In genomic region chr1:30485072-30485471, GRCh38 we compare ENCODE assay signal across 31 cellular contexts.
"Had no signal": no experiment of that assay in that cellular context is flagged by ENCODE, and none has a peak within 500 bp of the region (broad histone marks: within the 10 kb centered on the region; RNA-seq: fewer than 3 reads in every experiment).

No MANE protein-coding gene starts in this region.

- H3K4me3 Mint-ChIP-seq: activated CD4-positive, alpha-beta memory T cell treated with anti-CD3 and anti-CD28 coated beads, Interleukin-2, amount 10 ng/mL, durations not matched to agents 7 days and 5 days; activated CD4-positive, alpha-beta T cell treated with anti-CD3 and anti-CD28 coated beads, Interleukin-2, amount 10 ng/mL, durations not matched to agents 7 days and 5 days; activated naive CD8-positive, alpha-beta T cell; activated T-cell treated with anti-CD3 and anti-CD28 coated beads, Interleukin-2, amount 50 U/mL, for 24 hours; activated T-cell treated with anti-CD3 and anti-CD28 coated beads, Interleukin-2, amount 50 U/mL, for 72 hours; T-helper 17 cell had no signal

- FAIRE-seq: astrocyte, endometrium, endothelial cell of umbilical vein had no signal

- H3K9me3 ChIP-seq: colonic mucosa had no signal

- H3K27me3 Mint-ChIP-seq: activated CD4-positive, alpha-beta memory T cell treated with anti-CD3 and anti-CD28 coated beads, Interleukin-2, amount 10 ng/mL, durations not matched to agents 7 days and 5 days; activated CD4-positive, alpha-beta T cell treated with anti-CD3 and anti-CD28 coated beads, Interleukin-2, amount 10 ng/mL, durations not matched to agents 7 days and 5 days; T-helper 17 cell had no signal

- H3K4me1 ChIP-seq: colonic mucosa, esophagus squamous epithelium, gastroesophageal sphincter had no signal

- H3K27me3 ChIP-seq: brain microvascular endothelial cell, colonic mucosa had no signal

- H3K27ac ChIP-seq: brain microvascular endothelial cell, colonic mucosa, epithelial cell of prostate, esophagus squamous epithelium, gastroesophageal sphincter had no signal

- H3K4me3 ChIP-seq: colonic mucosa, esophagus squamous epithelium, gastroesophageal sphincter had no signal

- H3K36me3 ChIP-seq: brain microvascular endothelial cell, colonic mucosa, esophagus squamous epithelium, gastroesophageal sphincter had no signal

- H3K4me1 Mint-ChIP-seq: activated CD4-positive, alpha-beta memory T cell treated with anti-CD3 and anti-CD28 coated beads, Interleukin-2, amount 10 ng/mL, durations not matched to agents 7 days and 5 days; activated CD4-positive, alpha-beta T cell treated with anti-CD3 and anti-CD28 coated beads, Interleukin-2, amount 10 ng/mL, durations not matched to agents 7 days and 5 days; T-helper 17 cell had no signal

- H3K27ac Mint-ChIP-seq: activated CD4-positive, alpha-beta memory T cell treated with anti-CD3 and anti-CD28 coated beads, Interleukin-2, amount 10 ng/mL, durations not matched to agents 7 days and 5 days; activated CD4-positive, alpha-beta T cell treated with anti-CD3 and anti-CD28 coated beads, Interleukin-2, amount 10 ng/mL, durations not matched to agents 7 days and 5 days; activated naive CD8-positive, alpha-beta T cell; activated T-cell treated with anti-CD3 and anti-CD28 coated beads, Interleukin-2, amount 50 U/mL, for 24 hours; activated T-cell treated with anti-CD3 and anti-CD28 coated beads, Interleukin-2, amount 50 U/mL, for 72 hours; T-helper 17 cell had no signal

- DNase-seq: activated CD4-positive, alpha-beta memory T cell treated with anti-CD3 and anti-CD28 coated beads, Interleukin-2, amount 10 ng/mL, durations not matched to agents 7 days and 5 days; activated CD4-positive, alpha-beta T cell treated with anti-CD3 and anti-CD28 coated beads for 4 hours; activated CD4-positive, alpha-beta T cell treated with anti-CD3 and anti-CD28 coated beads, Interleukin-2, amount 10 ng/mL, durations not matched to agents 7 days and 5 days; activated CD4-positive, alpha-beta T cell treated with anti-CD3 and anti-CD28 coated beads, Interleukin-2, amount 50 U/mL, for 4 hours; activated CD4-positive, CD25-positive, alpha-beta regulatory T cell; activated CD4-positive, CD25-positive, alpha-beta regulatory T cell treated with anti-CD3 and anti-CD28 coated beads, Interleukin-2, amount 50 U/mL, for 72 hours; activated CD8-positive, alpha-beta memory T cell treated with anti-CD3 and anti-CD28 coated beads, Interleukin-2, amount 50 U/mL, for 48 hours; activated effector memory CD4-positive, alpha-beta T cell treated with Interleukin-2 at 50 U/mL for 16 hours; activated gamma-delta T cell treated with Interleukin-2 at 50 U/mL for 16 hours; activated naive CD4-positive, alpha-beta T cell treated with anti-CD3 and anti-CD28 coated beads, Interleukin-2, amount 50 U/mL, for 16 hours; activated naive CD4-positive, alpha-beta T cell treated with Interleukin-2 at 50 U/mL for 16 hours; activated T-cell treated with anti-CD3 and anti-CD28 coated beads for 4 hours; activated T-cell treated with anti-CD3 and anti-CD28 coated beads, Interleukin-2, amount 50 U/mL, for 24 hours; activated T-cell treated with anti-CD3 and anti-CD28 coated beads, Interleukin-2, amount 50 U/mL, for 72 hours; amniotic stem cell; anterior cingulate cortex; brain microvascular endothelial cell; central memory CD4-positive, alpha-beta T cell; cerebellar nuclear complex; colonic mucosa; effector CD8-positive, alpha-beta T cell; esophagus squamous epithelium; foreskin melanocyte; T-helper 1 cell; T-helper 17 cell had no signal

- ATAC-seq: activated T-cell treated with anti-CD3 and anti-CD28 coated beads, Interleukin-2, amount 50 U/mL, for 72 hours; T-helper 17 cell had no signal
